ENCODE assay signal across 10 cellular contexts in the genomic region with DNA sequence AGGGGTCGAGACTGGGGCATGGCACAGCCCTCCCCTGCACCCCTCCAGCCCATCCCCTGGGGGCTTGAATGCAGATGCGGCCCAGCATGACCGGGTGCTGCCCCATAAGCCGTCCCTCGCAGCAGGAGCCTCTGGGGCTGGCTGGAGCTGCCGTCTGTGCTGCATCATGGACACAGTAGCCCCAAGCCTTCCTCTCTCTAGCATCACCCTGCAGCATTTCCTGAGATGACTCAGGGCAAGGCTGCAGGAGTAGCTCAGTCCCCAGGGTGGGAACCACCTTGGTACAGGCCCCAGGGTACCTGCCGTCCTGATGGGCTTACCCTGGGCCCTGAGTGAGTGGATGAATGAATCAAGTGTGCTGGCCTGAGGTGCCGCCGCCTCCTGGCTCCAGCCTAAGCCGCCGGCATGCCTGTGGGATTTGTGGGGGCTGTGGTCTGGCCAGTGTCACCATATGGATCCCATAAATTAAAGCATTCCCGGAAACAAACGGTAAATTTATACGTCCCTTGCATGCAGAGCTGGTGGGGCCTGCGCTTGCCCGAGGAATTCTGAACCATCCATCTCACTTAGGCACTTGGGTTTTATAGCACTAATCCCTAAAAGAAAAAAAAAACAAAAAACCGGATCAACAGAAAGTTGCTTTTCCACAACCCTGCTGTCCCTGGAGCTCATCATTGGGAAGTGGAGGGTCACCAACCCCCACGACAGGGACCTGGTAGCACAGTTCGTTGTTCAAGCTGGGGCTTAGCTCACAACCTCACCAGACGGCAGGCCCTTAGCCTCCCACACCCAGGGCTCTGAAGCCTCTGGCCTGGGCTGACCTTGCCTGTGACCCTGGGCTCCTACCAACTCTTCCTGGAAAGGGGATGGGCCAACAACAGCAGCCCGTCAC.
DNase-seq lines count a peak whose midpoint lies in the region; ATAC-seq, FAIRE-seq and TF ChIP-seq lines count a peak whose summit lies in the region.
"Had no signal": no experiment of that assay in that cellular context is flagged by ENCODE, and none has a peak within 500 bp of the region (broad histone marks: within the 10 kb centered on the region; RNA-seq: fewer than 3 reads in every experiment).

No MANE protein-coding gene starts in this region.

- TF ChIP-seq POLR2A in H54 (IDR thresholded peaks at IDR 0.05; ENCODE audit: low read depth, low read length), result 0 out of 2 replicates have a peak, but pooled peaks have one; percentile 16

- H3K4me3 Mint-ChIP-seq in stimulated activated effector memory CD8-positive, alpha-beta T cell treated with anti-CD3 and anti-CD28 coated beads, Interleukin-12 subunit alpha, Interleukin-12 subunit beta, amount 100 ng/mL, for 72 hours, result no peak overlapping the region
- no peak overlapping the region for H3K4me3 Mint-ChIP-seq in progenitor cell of endocrine pancreas (ENCODE audit: low read depth)

- H3K36me3 Mint-ChIP-seq in stimulated activated effector memory CD8-positive, alpha-beta T cell treated with anti-CD3 and anti-CD28 coated beads, Interleukin-12 subunit alpha, Interleukin-12 subunit beta, amount 100 ng/mL, for 72 hours, result no peaks in the 10 kb centered on the region
- H3K36me3 Mint-ChIP-seq in progenitor cell of endocrine pancreas (ENCODE audit: insufficient read depth), result no peaks in the 10 kb centered on the region

- no peaks in the 10 kb centered on the region for H3K4me1 Mint-ChIP-seq in stimulated activated effector memory CD8-positive, alpha-beta T cell treated with anti-CD3 and anti-CD28 coated beads, Interleukin-12 subunit alpha, Interleukin-12 subunit beta, amount 100 ng/mL, for 72 hours
- peaks cover 14% of the 10 kb centered on the region for H3K4me1 Mint-ChIP-seq in progenitor cell of endocrine pancreas (ENCODE audit: low read depth)

- TF ChIP-seq CTCF in fibroblast of the aortic adventitia (IDR thresholded peaks at IDR 0.05; ENCODE audit: insufficient read depth, low read length), result no peak
- no peak for TF ChIP-seq CTCF in progenitor cell of endocrine pancreas (IDR thresholded peaks at IDR 0.05; ENCODE audit: unreplicated experiment)

- H3K9me3 Mint-ChIP-seq in stimulated activated effector memory CD8-positive, alpha-beta T cell treated with anti-CD3 and anti-CD28 coated beads, Interleukin-12 subunit alpha, Interleukin-12 subunit beta, amount 100 ng/mL, for 72 hours, result no peaks in the 10 kb centered on the region
- H3K9me3 Mint-ChIP-seq in progenitor cell of endocrine pancreas (ENCODE audit: low read depth), result no peaks in the 10 kb centered on the region

- DNase-seq in H54 (ENCODE audit: insufficient read length, low spot score), result peak; percentile 98
- DNase-seq in fibroblast of the aortic adventitia (ENCODE audit: low read depth), result peak; percentile 44
- DNase-seq in stimulated activated effector memory CD8-positive, alpha-beta T cell treated with anti-CD3 and anti-CD28 coated beads, Interleukin-12 subunit alpha, Interleukin-12 subunit beta, amount 100 ng/mL, for 72 hours (ENCODE audit: low spot score in 2 of 2), result no peak
- DNase-seq in progenitor cell of endocrine pancreas (ENCODE audit: low spot score, unreplicated experiment), result no peak
- DNase-seq in activated CD4-positive, CD25-positive, alpha-beta regulatory T cell treated with anti-CD3 and anti-CD28 coated beads, Interleukin-2, amount 50 U/mL, for 72 hours, result no peak
- DNase-seq in activated gamma-delta T cell (lab: John Stamatoyannopoulos, UW), result no peak
- DNase-seq in occipital lobe (lab: John Stamatoyannopoulos, UW), result no peak
- DNase-seq: activated naive CD4-positive, alpha-beta T cell treated with anti-CD3 and anti-CD28 coated beads, Interleukin-2, amount 50 U/mL, for 16 hours; KBM-7 had no signal

- FAIRE-seq in H54 (lab: Jason Lieb, UNC), result no peak

- H3K27me3 Mint-ChIP-seq in progenitor cell of endocrine pancreas, result no peaks in the 10 kb centered on the region

- no peak overlapping the region for H3K4me3 ChIP-seq in fibroblast of the aortic adventitia (ENCODE audit: low read depth, low read length)

- peak; percentile 80 for ATAC-seq in SK-N-SH treated with all-trans-retinoic acid at 6 μM for 48 hours
- ATAC-seq in stimulated activated effector memory CD8-positive, alpha-beta T cell treated with anti-CD3 and anti-CD28 coated beads, Interleukin-12 subunit alpha, Interleukin-12 subunit beta, amount 100 ng/mL, for 72 hours, result peak; percentile 14

- no peak overlapping the region for H3K27ac Mint-ChIP-seq in stimulated activated effector memory CD8-positive, alpha-beta T cell treated with anti-CD3 and anti-CD28 coated beads, Interleukin-12 subunit alpha, Interleukin-12 subunit beta, amount 100 ng/mL, for 72 hours
- H3K27ac Mint-ChIP-seq in progenitor cell of endocrine pancreas, result no peak overlapping the region

TF ChIP-seq in SK-N-SH treated with all-trans-retinoic acid at 6 μM for 48 hours, 23 proteins besides CTCF, POLR2A, EP300 and RAD21:
- TF ChIP-seq CSDC2 (CRISPR knock-in tag; IDR thresholded peaks at IDR 0.05), result no peak
- TF ChIP-seq, protein P1, sequence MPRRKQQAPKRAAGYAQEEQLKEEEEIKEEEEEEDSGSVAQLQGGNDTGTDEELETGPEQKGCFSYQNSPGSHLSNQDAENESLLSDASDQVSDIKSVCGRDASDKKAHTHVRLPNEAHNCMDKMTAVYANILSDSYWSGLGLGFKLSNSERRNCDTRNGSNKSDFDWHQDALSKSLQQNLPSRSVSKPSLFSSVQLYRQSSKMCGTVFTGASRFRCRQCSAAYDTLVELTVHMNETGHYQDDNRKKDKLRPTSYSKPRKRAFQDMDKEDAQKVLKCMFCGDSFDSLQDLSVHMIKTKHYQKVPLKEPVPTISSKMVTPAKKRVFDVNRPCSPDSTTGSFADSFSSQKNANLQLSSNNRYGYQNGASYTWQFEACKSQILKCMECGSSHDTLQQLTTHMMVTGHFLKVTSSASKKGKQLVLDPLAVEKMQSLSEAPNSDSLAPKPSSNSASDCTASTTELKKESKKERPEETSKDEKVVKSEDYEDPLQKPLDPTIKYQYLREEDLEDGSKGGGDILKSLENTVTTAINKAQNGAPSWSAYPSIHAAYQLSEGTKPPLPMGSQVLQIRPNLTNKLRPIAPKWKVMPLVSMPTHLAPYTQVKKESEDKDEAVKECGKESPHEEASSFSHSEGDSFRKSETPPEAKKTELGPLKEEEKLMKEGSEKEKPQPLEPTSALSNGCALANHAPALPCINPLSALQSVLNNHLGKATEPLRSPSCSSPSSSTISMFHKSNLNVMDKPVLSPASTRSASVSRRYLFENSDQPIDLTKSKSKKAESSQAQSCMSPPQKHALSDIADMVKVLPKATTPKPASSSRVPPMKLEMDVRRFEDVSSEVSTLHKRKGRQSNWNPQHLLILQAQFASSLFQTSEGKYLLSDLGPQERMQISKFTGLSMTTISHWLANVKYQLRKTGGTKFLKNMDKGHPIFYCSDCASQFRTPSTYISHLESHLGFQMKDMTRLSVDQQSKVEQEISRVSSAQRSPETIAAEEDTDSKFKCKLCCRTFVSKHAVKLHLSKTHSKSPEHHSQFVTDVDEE (CRISPR knock-in tag; IDR thresholded peaks at IDR 0.05), result peak; percentile 33; the same call in 1 of the 2 replicates
- peak; percentile 80 for TF ChIP-seq ZNF70 (CRISPR knock-in tag; IDR thresholded peaks at IDR 0.05)

Comparison
In these comparisons a context has a peak if more than half of its experiments do, and no peak if none do; other contexts are left out.
1. DNase-seq: peak in H54 (single experiment) and fibroblast of the aortic adventitia (single experiment); none in stimulated activated effector memory CD8-positive, alpha-beta T cell treated with anti-CD3 and anti-CD28 coated beads, Interleukin-12 subunit alpha, Interleukin-12 subunit beta, amount 100 ng/mL, for 72 hours (0 of 2), progenitor cell of endocrine pancreas (single experiment), activated CD4-positive, CD25-positive, alpha-beta regulatory T cell treated with anti-CD3 and anti-CD28 coated beads, Interleukin-2, amount 50 U/mL, for 72 hours (single experiment), activated gamma-delta T cell (single experiment) and occipital lobe (single experiment).